Comparison of ENCODE assay signal across 19 cellular contexts in genomic region chr15:39359736-39360135, GRCh38.
DNase-seq lines count a peak whose midpoint lies in the region; ATAC-seq and TF ChIP-seq lines count a peak whose summit lies in the region.
"Had no signal": no experiment of that assay in that cellular context is flagged by ENCODE, and none has a peak within 500 bp of the region (broad histone marks: within the 10 kb centered on the region; RNA-seq: fewer than 3 reads in every experiment).

No MANE protein-coding gene starts in this region.

- peaks cover 3% of the 10 kb centered on the region for H3K27me3 Mint-ChIP-seq in activated CD4-positive, alpha-beta memory T cell treated with anti-CD3 and anti-CD28 coated beads for 36 hours

- H3K36me3 ChIP-seq in right atrium auricular region: no peaks in the 10 kb centered on the region
- H3K36me3 ChIP-seq in OCI-LY3 (replicated peaks; ENCODE audit: low read depth, low read length): peaks cover 14% of the 10 kb centered on the region
- H3K36me3 ChIP-seq in liver (ENCODE audit: control insufficient read depth in 4 of 4, insufficient read depth in 3 of 4, low read depth in 1 of 4, low read length in 3 of 4): no peaks in the 10 kb centered on the region
- H3K36me3 ChIP-seq in tibial artery: no peaks in the 10 kb centered on the region
- H3K36me3 ChIP-seq: HAP-1, MG63 had no signal

- no peak for DNase-seq in Right ventricle myocardium superior
- no peak for DNase-seq in right atrium auricular region (ENCODE audit: low spot score)
- no peak for DNase-seq in tibial artery
- no peak for DNase-seq in inferior parietal cortex (ENCODE audit: extremely low spot score)
- no peak for DNase-seq in NCI-H2107 treated with DMSO at 0.1 percent for 48 hours (lab: John Stamatoyannopoulos, UW; ENCODE audit: unreplicated experiment)
- DNase-seq in activated CD4-positive, alpha-beta memory T cell treated with anti-CD3 and anti-CD28 coated beads for 36 hours: no peak
- DNase-seq: AML-193, DMS53, GDM1, Kasumi-1, MG63, NCI-H1417 treated with DMSO at 0.1 percent for 48 hours, NCI-H187, NCI-H526 treated with DMSO at 0.1 percent for 48 hours, SHP77 had no signal

- no peak overlapping the region for H3K4me2 ChIP-seq in OCI-LY3 (ENCODE audit: low read length)

- TF ChIP-seq CTCF in right atrium auricular region (IDR thresholded peaks at IDR 0.05) (no peak), OCI-LY3 (IDR thresholded peaks at IDR 0.05; ENCODE audit: low read depth, low read length) (no peak), liver (IDR thresholded peaks at IDR 0.05; ENCODE audit: low read depth, low read length, missing input control) (no peak), tibial artery (IDR thresholded peaks at IDR 0.05) (no peak)

- no peaks in the 10 kb centered on the region for H3K4me1 Mint-ChIP-seq in activated CD4-positive, alpha-beta memory T cell treated with anti-CD3 and anti-CD28 coated beads for 36 hours (ENCODE audit: low read depth)

- no peak overlapping the region for H3K27ac Mint-ChIP-seq in activated CD4-positive, alpha-beta memory T cell treated with anti-CD3 and anti-CD28 coated beads for 36 hours

- no peak overlapping the region; the same call in 1 of the 2 replicates for H3K9ac ChIP-seq in OCI-LY3 (ENCODE audit: low read length)
- H3K9ac ChIP-seq in liver (ENCODE audit: low read depth in 1 of 2, low read length in 2 of 2): no peak overlapping the region

- H3K4me3 ChIP-seq in right atrium auricular region (no peak overlapping the region), OCI-LY3 (ENCODE audit: low read length) (no peak overlapping the region), liver (ENCODE audit: low read depth in 1 of 3, low read length in 3 of 3) (no peak overlapping the region), tibial artery (no peak overlapping the region)
- H3K4me3 ChIP-seq: HAP-1, MG63 had no signal

- no peaks in the 10 kb centered on the region for H4K20me1 ChIP-seq in OCI-LY3 (ENCODE audit: insufficient read depth, low read length)

- H3K9me3 Mint-ChIP-seq in activated CD4-positive, alpha-beta memory T cell treated with anti-CD3 and anti-CD28 coated beads for 36 hours: no peaks in the 10 kb centered on the region

- no peaks in the 10 kb centered on the region for H3K79me2 ChIP-seq in OCI-LY3 (ENCODE audit: low read length)

- H3K4me3 Mint-ChIP-seq in activated CD4-positive, alpha-beta memory T cell treated with anti-CD3 and anti-CD28 coated beads for 36 hours: no peak overlapping the region
- H3K4me3 Mint-ChIP-seq: CD14-positive monocyte had no signal

- CTCF ChIA-PET in activated CD4-positive, alpha-beta memory T cell treated with anti-CD3 and anti-CD28 coated beads for 36 hours (lab: Charles Lee): no interaction called here

- TF ChIP-seq RAD21 in liver (IDR thresholded peaks at IDR 0.05): no peak

- 59% methylated on average over 3 of the region's 3 CpGs for WGBS in liver

- intact Hi-C loops in Right ventricle myocardium superior (cut with DNase I): no loop called here
- intact Hi-C loops in tibial artery (cut with DNase I; ENCODE audit: low total_unique reads): no loop called here
- intact Hi-C loops in activated CD4-positive, alpha-beta memory T cell treated with anti-CD3 and anti-CD28 coated beads for 36 hours (cut with micrococcal nuclease): no loop called here

- H3K36me3 Mint-ChIP-seq in activated CD4-positive, alpha-beta memory T cell treated with anti-CD3 and anti-CD28 coated beads for 36 hours: no peaks in the 10 kb centered on the region

- no peaks in the 10 kb centered on the region for H3K9me3 ChIP-seq in right atrium auricular region
- peaks cover 12% of the 10 kb centered on the region; the same call in 1 of the 2 replicates for H3K9me3 ChIP-seq in OCI-LY3 (ENCODE audit: insufficient read depth, low read length)
- no peaks in the 10 kb centered on the region for H3K9me3 ChIP-seq in liver (ENCODE audit: control insufficient read depth in 4 of 4, low read length in 3 of 4)
- no peaks in the 10 kb centered on the region for H3K9me3 ChIP-seq in tibial artery
- H3K9me3 ChIP-seq: HAP-1, MG63 had no signal

- POLR2A ChIA-PET in activated CD4-positive, alpha-beta memory T cell treated with anti-CD3 and anti-CD28 coated beads for 36 hours (lab: Charles Lee): interaction anchor here (0.6 kb wide), 1 partner anchor 9 kb away, joined by 3 read pairs; no protein-coding TSS in a partner anchor

- H2AFZ ChIP-seq in OCI-LY3 (ENCODE audit: low read depth, low read length): no peak overlapping the region

- H3K27me3 ChIP-seq in right atrium auricular region (no peaks in the 10 kb centered on the region), OCI-LY3 (ENCODE audit: low read depth, low read length) (no peaks in the 10 kb centered on the region), liver (ENCODE audit: control insufficient read depth in 4 of 4, insufficient read depth in 4 of 4, low read length in 3 of 4) (no peaks in the 10 kb centered on the region), tibial artery (no peaks in the 10 kb centered on the region)
- H3K27me3 ChIP-seq: MG63 had no signal

- peak; percentile 30 for ATAC-seq in Right ventricle myocardium superior (ENCODE audit: poor library complexity)

- H3K27ac ChIP-seq in right atrium auricular region: no peak overlapping the region
- peak overlapping the region; percentile 97 for H3K27ac ChIP-seq in OCI-LY3 (ENCODE audit: low read length)
- peak overlapping the region; percentile 42 to 64 for H3K27ac ChIP-seq in liver (ENCODE audit: low read depth in 1 of 2, low read length in 2 of 2)
- H3K27ac ChIP-seq in tibial artery: peak overlapping the region; percentile 55 to 68

- H3K4me1 ChIP-seq in right atrium auricular region (peaks cover 0 to 15% of the 10 kb centered on the region in 2 donors), OCI-LY3 (ENCODE audit: low read length) (peaks cover 61% of the 10 kb centered on the region), liver (ENCODE audit: control insufficient read depth in 4 of 4, insufficient read depth in 4 of 4, low read length in 3 of 4) (peaks cover 6 to 56% (median 36%) of the 10 kb centered on the region in 4 donors), tibial artery (peaks cover 5 to 70% (median 28%) of the 10 kb centered on the region in 4 donors)
- H3K4me1 ChIP-seq: HAP-1 had no signal

TF ChIP-seq in liver, 16 proteins besides CTCF, POLR2A, EP300 and RAD21 (continues in another document):
- TF ChIP-seq ATF3 (IDR thresholded peaks at IDR 0.05) (no peak), HNF4G (IDR thresholded peaks at IDR 0.05) (no peak), ZBTB33 (IDR thresholded peaks at IDR 0.05) (no peak), RXRA (IDR thresholded peaks at IDR 0.05) (no peak), HNF4A (conservative IDR thresholded peaks at IDR 0.05) (no peak), JUND (IDR thresholded peaks at IDR 0.05) (no peak), SP1 (IDR thresholded peaks at IDR 0.05) (no peak), TAF1 (conservative IDR thresholded peaks at IDR 0.05) (no peak), YY1 (IDR thresholded peaks at IDR 0.05) (no peak), EGR1 (IDR thresholded peaks at IDR 0.05; ENCODE audit: low read depth in 2 of 2) (no peak), GABPA (IDR thresholded peaks at IDR 0.05 in 1 of 2, conservative IDR thresholded peaks at IDR 0.05 in 1 of 2) (no peak), NR2F2 (IDR thresholded peaks at IDR 0.05) (no peak), REST (IDR thresholded peaks at IDR 0.05) (no peak), FOXA2 (IDR thresholded peaks at IDR 0.05) (no peak), FOXA1 (IDR thresholded peaks at IDR 0.05) (no peak)

Comparison
In these comparisons a context has a peak if more than half of its experiments do, and no peak if none do; other contexts are left out.
1. H3K27ac ChIP-seq: peak in OCI-LY3 (single experiment), liver (2 of 2) and tibial artery (2 of 2); none in right atrium auricular region (0 of 2).